11 cellular contexts compared by ENCODE assay signal in genomic region chr17:2975469-2975958, GRCh38.
DNase-seq lines count a peak whose midpoint lies in the region; ATAC-seq and FAIRE-seq lines count a peak whose summit lies in the region.
"Had no signal": no experiment of that assay in that cellular context is flagged by ENCODE, and none has a peak within 500 bp of the region (broad histone marks: within the 10 kb centered on the region; RNA-seq: fewer than 3 reads in every experiment).

No MANE protein-coding gene starts in this region.

- peaks cover 2% of the 10 kb centered on the region for H3K36me3 Mint-ChIP-seq in activated T-cell treated with anti-CD3 and anti-CD28 coated beads, Interleukin-2, amount 50 U/mL, for 24 hours (ENCODE audit: low read depth)
- no peaks in the 10 kb centered on the region for H3K36me3 Mint-ChIP-seq in activated T-helper 1 cell treated with anti-CD3 and anti-CD28 coated beads, Interleukin-12 subunit alpha, Interleukin-12 subunit beta, Interleukin-2, Interleukin-4 antibody, amounts not matched to agents 30 ng/mL and 10 ng/mL and 1 ng/mL, durations not matched to agents 14 hours and 24 hours and 36 hours (ENCODE audit: low read depth)
- H3K36me3 Mint-ChIP-seq: naive B cell had no signal

- H3K4me3 Mint-ChIP-seq in activated T-cell treated with anti-CD3 and anti-CD28 coated beads, Interleukin-2, amount 50 U/mL, for 24 hours = no peak overlapping the region
- no peak overlapping the region for H3K4me3 Mint-ChIP-seq in activated T-helper 1 cell treated with anti-CD3 and anti-CD28 coated beads, Interleukin-12 subunit alpha, Interleukin-12 subunit beta, Interleukin-2, Interleukin-4 antibody, amounts not matched to agents 30 ng/mL and 10 ng/mL and 1 ng/mL, durations not matched to agents 14 hours and 24 hours and 36 hours
- H3K4me3 Mint-ChIP-seq: naive B cell had no signal

- H3K4me3 ChIP-seq in subcutaneous abdominal adipose tissue (ENCODE audit: low read depth in 1 of 5, low read length in 5 of 5) = peak overlapping the region in 4 of 5 donors; percentile 45 to 63 (median 56)

- DNase-seq in HuH-7 (ENCODE audit: low spot score) (peak; percentile 61), SHP77 treated with DMSO at 0.1 percent for 48 hours (lab: John Stamatoyannopoulos, UW) (peak; percentile 91), islet precursor cell (peak; percentile 67), HTR-8/SVneo (ENCODE audit: insufficient read length, low spot score) (no peak)
- no peak for DNase-seq in activated T-cell treated with anti-CD3 and anti-CD28 coated beads, Interleukin-2, amount 50 U/mL, for 24 hours
- no peak for DNase-seq in activated T-helper 1 cell treated with anti-CD3 and anti-CD28 coated beads, Interleukin-12 subunit alpha, Interleukin-12 subunit beta, Interleukin-2, Interleukin-4 antibody, amounts not matched to agents 30 ng/mL and 10 ng/mL and 1 ng/mL, durations not matched to agents 14 hours and 24 hours and 36 hours (ENCODE audit: low spot score)
- DNase-seq: effector CD8-positive, alpha-beta T cell; naive B cell; Peyer's patch had no signal

- peaks cover 0 to 3% (median 0%) of the 10 kb centered on the region in 5 donors for H3K9me3 ChIP-seq in subcutaneous abdominal adipose tissue (ENCODE audit: control insufficient read depth in 5 of 5, low read length in 5 of 5)
- H3K9me3 ChIP-seq: Peyer's patch had no signal

- no peaks in the 10 kb centered on the region for H3K36me3 ChIP-seq in subcutaneous abdominal adipose tissue (ENCODE audit: control insufficient read depth in 5 of 5, insufficient read depth in 5 of 5, low read length in 5 of 5)
- H3K36me3 ChIP-seq: Peyer's patch had no signal

- no peak for FAIRE-seq in HTR-8/SVneo (lab: Jason Lieb, UNC)

- H3K27me3 Mint-ChIP-seq in activated T-cell treated with anti-CD3 and anti-CD28 coated beads, Interleukin-2, amount 50 U/mL, for 24 hours = no peaks in the 10 kb centered on the region
- peaks cover 2% of the 10 kb centered on the region for H3K27me3 Mint-ChIP-seq in activated T-helper 1 cell treated with anti-CD3 and anti-CD28 coated beads, Interleukin-12 subunit alpha, Interleukin-12 subunit beta, Interleukin-2, Interleukin-4 antibody, amounts not matched to agents 30 ng/mL and 10 ng/mL and 1 ng/mL, durations not matched to agents 14 hours and 24 hours and 36 hours (ENCODE audit: insufficient read depth)
- H3K27me3 Mint-ChIP-seq: naive B cell had no signal

- H3K27me3 ChIP-seq in subcutaneous abdominal adipose tissue (ENCODE audit: control insufficient read depth in 5 of 5, insufficient read depth in 4 of 5, low read length in 5 of 5) = no peaks in the 10 kb centered on the region
- H3K27me3 ChIP-seq: Peyer's patch had no signal

- ATAC-seq in GM18858 (IDR thresholded peaks at IDR 0.05; ENCODE audit: unreplicated experiment) = no peak

- intact Hi-C loops in activated T-helper 1 cell treated with anti-CD3 and anti-CD28 coated beads, Interleukin-12 subunit alpha, Interleukin-12 subunit beta, Interleukin-2, Interleukin-4 antibody, amounts not matched to agents 30 ng/mL and 10 ng/mL and 1 ng/mL, durations not matched to agents 14 hours and 24 hours and 36 hours (cut with micrococcal nuclease) = no loop called here

- no peak overlapping the region for H3K27ac ChIP-seq in subcutaneous abdominal adipose tissue (ENCODE audit: low read depth, low read length)
- H3K27ac ChIP-seq: Peyer's patch had no signal

- no peaks in the 10 kb centered on the region for H3K4me1 ChIP-seq in subcutaneous abdominal adipose tissue (ENCODE audit: control insufficient read depth in 5 of 5, insufficient read depth in 5 of 5, low read length in 5 of 5)
- H3K4me1 ChIP-seq: Peyer's patch had no signal

- no peak overlapping the region for H3K27ac Mint-ChIP-seq in activated T-cell treated with anti-CD3 and anti-CD28 coated beads, Interleukin-2, amount 50 U/mL, for 24 hours
- no peak overlapping the region for H3K27ac Mint-ChIP-seq in activated T-helper 1 cell treated with anti-CD3 and anti-CD28 coated beads, Interleukin-12 subunit alpha, Interleukin-12 subunit beta, Interleukin-2, Interleukin-4 antibody, amounts not matched to agents 30 ng/mL and 10 ng/mL and 1 ng/mL, durations not matched to agents 14 hours and 24 hours and 36 hours

- no peaks in the 10 kb centered on the region for H3K4me1 Mint-ChIP-seq in activated T-cell treated with anti-CD3 and anti-CD28 coated beads, Interleukin-2, amount 50 U/mL, for 24 hours (ENCODE audit: low read depth)
- H3K4me1 Mint-ChIP-seq in activated T-helper 1 cell treated with anti-CD3 and anti-CD28 coated beads, Interleukin-12 subunit alpha, Interleukin-12 subunit beta, Interleukin-2, Interleukin-4 antibody, amounts not matched to agents 30 ng/mL and 10 ng/mL and 1 ng/mL, durations not matched to agents 14 hours and 24 hours and 36 hours (ENCODE audit: low read depth) = no peaks in the 10 kb centered on the region
- H3K4me1 Mint-ChIP-seq: naive B cell had no signal

- H3K9ac ChIP-seq in subcutaneous abdominal adipose tissue (ENCODE audit: low read length in 5 of 5) = no peak overlapping the region

- no peaks in the 10 kb centered on the region for H3K9me3 Mint-ChIP-seq in activated T-cell treated with anti-CD3 and anti-CD28 coated beads, Interleukin-2, amount 50 U/mL, for 24 hours
- no peaks in the 10 kb centered on the region for H3K9me3 Mint-ChIP-seq in activated T-helper 1 cell treated with anti-CD3 and anti-CD28 coated beads, Interleukin-12 subunit alpha, Interleukin-12 subunit beta, Interleukin-2, Interleukin-4 antibody, amounts not matched to agents 30 ng/mL and 10 ng/mL and 1 ng/mL, durations not matched to agents 14 hours and 24 hours and 36 hours
- H3K9me3 Mint-ChIP-seq: naive B cell had no signal

Comparison
In these comparisons a context has a peak if more than half of its experiments do, and no peak if none do; other contexts are left out.
1. DNase-seq: peak in HuH-7 (single experiment), SHP77 treated with DMSO at 0.1 percent for 48 hours (single experiment) and islet precursor cell (single experiment); none in activated T-cell treated with anti-CD3 and anti-CD28 coated beads, Interleukin-2, amount 50 U/mL, for 24 hours (single experiment), HTR-8/SVneo (single experiment) and activated T-helper 1 cell treated with anti-CD3 and anti-CD28 coated beads, Interleukin-12 subunit alpha, Interleukin-12 subunit beta, Interleukin-2, Interleukin-4 antibody, amounts not matched to agents 30 ng/mL and 10 ng/mL and 1 ng/mL, durations not matched to agents 14 hours and 24 hours and 36 hours (single experiment).